Comparison of ENCODE assay signal across 1 cellular context in the genomic region with DNA sequence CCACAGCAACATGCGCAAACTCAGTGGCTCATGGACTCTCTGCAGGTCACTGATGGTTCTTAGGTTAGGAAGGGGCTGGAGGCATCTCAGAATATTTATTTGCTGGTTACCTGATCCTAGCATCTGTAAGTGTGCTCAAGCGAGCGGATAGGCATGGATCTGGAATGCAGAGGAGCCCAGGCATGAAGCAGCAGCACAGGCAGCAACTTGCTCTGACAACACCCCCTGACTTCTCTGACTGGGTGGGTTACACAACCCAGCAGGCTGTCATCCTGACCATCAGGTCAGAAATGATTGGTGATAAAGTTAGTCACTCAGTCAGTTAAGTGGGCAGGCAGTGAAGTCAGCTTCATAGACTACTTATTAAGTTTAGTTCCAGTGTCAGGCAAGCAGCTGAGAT. TPM values are rescaled to one million over a fixed set of nuclear protein-coding genes. Genes with fewer than 3 reads are reported as not detected.
"Had no signal": no experiment of that assay in that cellular context is flagged by ENCODE, and none has a peak within 500 bp of the region (broad histone marks: within the 10 kb centered on the region; RNA-seq: fewer than 3 reads in every experiment).

No MANE protein-coding gene starts in this region.

RNA-seq across cellular contexts. Expression of a gene that starts 50.4 kb away (rescaled TPM):
- total RNA-seq: sigmoid colon had no signal
